1 cellular context compared by ENCODE assay signal in genomic region chr20:58389324-58389967, GRCh38.
TF ChIP-seq lines count a peak whose summit lies in the region.

No MANE protein-coding gene starts in this region.

TF ChIP-seq in HepG2, 621 proteins besides CTCF, POLR2A, EP300 and RAD21 (continues in another document):
- TF ChIP-seq KLF15 (CRISPR knock-in tag; IDR thresholded peaks at IDR 0.05; ENCODE audit: borderline replicate concordance) (peak; percentile 44; the same call in 1 of the 2 replicates), PITX1 (CRISPR knock-in tag; IDR thresholded peaks at IDR 0.05) (no peak; the same call in 1 of the 2 replicates), ZNF574 (CRISPR knock-in tag; IDR thresholded peaks at IDR 0.05) (peak; percentile 78; the same call in 1 of the 2 replicates), ZFAT (CRISPR knock-in tag; conservative IDR thresholded peaks at IDR 0.05) (0 out of 2 replicates have a peak, but pooled peaks have one; percentile 11), ZNF230 (CRISPR knock-in tag; IDR thresholded peaks at IDR 0.05) (0 out of 2 replicates have a peak, but pooled peaks have one; percentile 7), SSRP1 (CRISPR knock-in tag; IDR thresholded peaks at IDR 0.05) (no peak), DNMT1 (CRISPR knock-in tag; IDR thresholded peaks at IDR 0.05) (0 out of 2 replicates have a peak, but pooled peaks have one; percentile 11), ZFY (CRISPR knock-in tag; IDR thresholded peaks at IDR 0.05) (peak; percentile 91), ZNF44 (CRISPR knock-in tag; IDR thresholded peaks at IDR 0.05) (no peak), SRY (CRISPR knock-in tag; IDR thresholded peaks at IDR 0.05) (peak; percentile 98), HMG20A (CRISPR knock-in tag; IDR thresholded peaks at IDR 0.05; ENCODE audit: borderline replicate concordance) (no peak), PHF21A (CRISPR knock-in tag; IDR thresholded peaks at IDR 0.05) (no peak), MEF2D (CRISPR knock-in tag; IDR thresholded peaks at IDR 0.05) (0 out of 2 replicates have a peak, but pooled peaks have one; percentile 20), CHD4 (IDR thresholded peaks at IDR 0.05; ENCODE audit: borderline replicate concordance, low read length) (no peak; the same call in 1 of the 2 replicates), KDM5A (IDR thresholded peaks at IDR 0.05; ENCODE audit: borderline replicate concordance, low read length) (peak; percentile 32; the same call in 1 of the 2 replicates), SNAPC5 (CRISPR knock-in tag; IDR thresholded peaks at IDR 0.05; ENCODE audit: borderline replicate concordance) (peak; percentile 28; the same call in 1 of the 2 replicates), ZNF558 (CRISPR knock-in tag; IDR thresholded peaks at IDR 0.05; ENCODE audit: borderline replicate concordance) (0 out of 2 replicates have a peak, but pooled peaks have one; percentile 62), TERF1 (CRISPR knock-in tag; IDR thresholded peaks at IDR 0.05) (0 out of 2 replicates have a peak, but pooled peaks have one; percentile 85), TOPORS (CRISPR knock-in tag; IDR thresholded peaks at IDR 0.05) (0 out of 2 replicates have a peak, but pooled peaks have one; percentile 17), ZBTB38 (CRISPR knock-in tag; IDR thresholded peaks at IDR 0.05) (peak; percentile 77; the same call in 1 of the 2 replicates), KMT2B (CRISPR knock-in tag; IDR thresholded peaks at IDR 0.05) (peak; percentile 64), ZNF776 (CRISPR knock-in tag; IDR thresholded peaks at IDR 0.05) (no peak), HES4 (CRISPR knock-in tag; IDR thresholded peaks at IDR 0.05; ENCODE audit: borderline replicate concordance) (peak; percentile 64; the same call in 1 of the 2 replicates), ZNF713 (CRISPR knock-in tag; IDR thresholded peaks at IDR 0.05) (peak; percentile 61; the same call in 1 of the 2 replicates), NCOA2 (CRISPR knock-in tag; IDR thresholded peaks at IDR 0.05) (no peak), ZNF275 (CRISPR knock-in tag; IDR thresholded peaks at IDR 0.05; ENCODE audit: borderline replicate concordance) (no peak), ZNF33B (CRISPR knock-in tag; IDR thresholded peaks at IDR 0.05) (no peak), MTA1 (CRISPR knock-in tag; IDR thresholded peaks at IDR 0.05; ENCODE audit: borderline replicate concordance) (peak; percentile 42; the same call in 1 of the 2 replicates), RBFOX2 (IDR thresholded peaks at IDR 0.05; ENCODE audit: low read depth, low read length) (peak; percentile 93), ZSCAN12 (CRISPR knock-in tag; IDR thresholded peaks at IDR 0.05) (peak; percentile 76; the same call in 1 of the 2 replicates), GLI4 (CRISPR knock-in tag; IDR thresholded peaks at IDR 0.05; ENCODE audit: borderline replicate concordance) (peak; percentile 77; the same call in 1 of the 2 replicates), TFDP1 (CRISPR knock-in tag; IDR thresholded peaks at IDR 0.05; ENCODE audit: borderline replicate concordance) (peak; percentile 28; the same call in 1 of the 2 replicates), SALL1 (CRISPR knock-in tag; IDR thresholded peaks at IDR 0.05) (peak; percentile 44), KAT2B (IDR thresholded peaks at IDR 0.05; ENCODE audit: borderline replicate concordance, low read depth, low read length) (0 out of 2 replicates have a peak, but pooled peaks have one; percentile 3), ZZZ3 (CRISPR knock-in tag; IDR thresholded peaks at IDR 0.05; ENCODE audit: borderline replicate concordance) (no peak), DDIT3 (CRISPR knock-in tag; IDR thresholded peaks at IDR 0.05) (no peak), TFE3 (CRISPR knock-in tag; IDR thresholded peaks at IDR 0.05) (no peak), CERS6 (CRISPR knock-in tag; IDR thresholded peaks at IDR 0.05) (peak; percentile 72; the same call in 1 of the 2 replicates), MXD4 (CRISPR knock-in tag; IDR thresholded peaks at IDR 0.05) (peak; percentile 83), ZNF225 (CRISPR knock-in tag; IDR thresholded peaks at IDR 0.05) (0 out of 2 replicates have a peak, but pooled peaks have one; percentile 75), ZNF768 (CRISPR knock-in tag; IDR thresholded peaks at IDR 0.05) (peak; percentile 9; the same call in 1 of the 2 replicates), ZFP62 (CRISPR knock-in tag; IDR thresholded peaks at IDR 0.05) (no peak; the same call in 1 of the 2 replicates), ZNF362 (CRISPR knock-in tag; IDR thresholded peaks at IDR 0.05; ENCODE audit: borderline replicate concordance) (0 out of 2 replicates have a peak, but pooled peaks have one; percentile 6), SIN3A (IDR thresholded peaks at IDR 0.05; ENCODE audit: borderline replicate concordance, low read depth, low read length) (peak; percentile 31; the same call in 1 of the 2 replicates), CCDC6 (CRISPR knock-in tag; IDR thresholded peaks at IDR 0.05) (peak; percentile 80; the same call in 1 of the 2 replicates), HNF4G (IDR thresholded peaks at IDR 0.05; ENCODE audit: borderline replicate concordance, low read depth, low read length) (no peak), HNF4G (CRISPR knock-in tag; IDR thresholded peaks at IDR 0.05; ENCODE audit: borderline replicate concordance, low read depth) (no peak; the same call in 1 of the 2 replicates), KDM5B (CRISPR knock-in tag; IDR thresholded peaks at IDR 0.05; ENCODE audit: borderline replicate concordance) (peak; percentile 58; the same call in 1 of the 2 replicates), ZNF331 (CRISPR knock-in tag; IDR thresholded peaks at IDR 0.05) (no peak), ZFP90 (CRISPR knock-in tag; IDR thresholded peaks at IDR 0.05; ENCODE audit: borderline replicate concordance) (0 out of 2 replicates have a peak, but pooled peaks have one; percentile 33), PHF8 (CRISPR knock-in tag; IDR thresholded peaks at IDR 0.05) (peak; percentile 86), ZNF740 (CRISPR knock-in tag; IDR thresholded peaks at IDR 0.05) (peak; percentile 7; the same call in 1 of the 2 replicates), ZNF446 (CRISPR knock-in tag; IDR thresholded peaks at IDR 0.05) (0 out of 2 replicates have a peak, but pooled peaks have one; percentile 71), HMGA1 (CRISPR knock-in tag; conservative IDR thresholded peaks at IDR 0.05) (no peak), HOXA3 (CRISPR knock-in tag; IDR thresholded peaks at IDR 0.05) (peak; percentile 65), ZNF577 (CRISPR knock-in tag; IDR thresholded peaks at IDR 0.05; ENCODE audit: borderline replicate concordance, low read depth) (no peak), TAF1 (CRISPR knock-in tag; IDR thresholded peaks at IDR 0.05) (peak; percentile 60), NR1H2 (CRISPR knock-in tag; IDR thresholded peaks at IDR 0.05; ENCODE audit: borderline replicate concordance, low read depth) (peak; percentile 9; the same call in 1 of the 2 replicates), HCFC1 (IDR thresholded peaks at IDR 0.05; ENCODE audit: low read depth, low read length) (no peak; the same call in 1 of the 2 replicates), ZNF563 (CRISPR knock-in tag; IDR thresholded peaks at IDR 0.05) (peak; percentile 72), ZSCAN29 (CRISPR knock-in tag; conservative IDR thresholded peaks at IDR 0.05) (0 out of 2 replicates have a peak, but pooled peaks have one; percentile 66)
